ENCODE assay signal across 8 cellular contexts in genomic region chr6:43477235-43478007, GRCh38. TPM values are rescaled to one million over a fixed set of nuclear protein-coding genes. Genes with fewer than 3 reads are reported as not detected.
DNase-seq lines count a peak whose midpoint lies in the region; ATAC-seq, FAIRE-seq and TF ChIP-seq lines count a peak whose summit lies in the region.

TSS of gene TJAP1 (plus strand) at chr6:43477570. CDS start at chr6:43499002, 21,432 bp downstream.

- H3K4me3 ChIP-seq in K562 = peak within 1 kb of the TSS; percentile 80

- no TSS peak for BruUV-seq in K562 (replicated peaks; lab: Mats Ljungman, UMichigan)

- H3K4me1 ChIP-seq in K562 (replicated peaks in 1 of 2; ENCODE audit: control insufficient read depth in 2 of 2, insufficient read depth in 2 of 2, low read length in 2 of 2) = peaks cover 0 to 19% of the 10 kb centered on the region in 2 experiments; a peak in 4 of 5 replicates

- no peak for TF ChIP-seq CTCF in K562 (IDR thresholded peaks at IDR 0.05 in 2 of 3, conservative IDR thresholded peaks at IDR 0.05 in 1 of 3; ENCODE audit: insufficient read depth in 2 of 3, low read depth in 1 of 3, low read length in 3 of 3)

- peak within 1 kb of the TSS; percentile 94 for H2AFZ ChIP-seq in K562 (ENCODE audit: low read depth, low read length)

- no peaks in the 10 kb centered on the region for H3K27me3 ChIP-seq in K562 (ENCODE audit: control insufficient read depth in 2 of 2, insufficient read depth in 2 of 2, low read length in 2 of 2)

- intact Hi-C loops in K562 (cut with micrococcal nuclease) (no loop called here), sciatic nerve (cut with DNase I) (no loop called here)

- CTCF ChIA-PET in K562 (lab: Yijun Ruan, JAX; ENCODE audit: low intra/inter-chr PET ratio) = no interaction called here

- peak within 1 kb of the TSS; percentile 83 to 92 for H3K9ac ChIP-seq in K562 (ENCODE audit: insufficient read depth in 1 of 2, low read depth in 2 of 2, low read length in 2 of 2)

- H3K27ac ChIP-seq in K562 (ENCODE audit: extremely low read depth, low read depth, low read length) = peak within 1 kb of the TSS; percentile 71

- H3K79me2 ChIP-seq in K562 (ENCODE audit: control insufficient read depth, insufficient read depth, low read length) = peaks cover 22% of the 10 kb centered on the region

- no peak for TF ChIP-seq RAD21 in K562 (CRISPR knock-in tag; conservative IDR thresholded peaks at IDR 0.05 in 1 of 2, IDR thresholded peaks at IDR 0.05 in 1 of 2)

- H3K9me1 ChIP-seq in K562 (ENCODE audit: control insufficient read depth, insufficient read depth, low read length) = no peaks in the 10 kb centered on the region

- 1% methylated on average over 26 of the region's 34 CpGs for WGBS in K562 (ENCODE audit: insufficient coverage, low coverage, missing lambda C conversion rate)

- POLR2A ChIA-PET in K562 (lab: Yijun Ruan, JAX) = interaction anchor here (0.6 to 4.9 kb wide), 11 partner anchors 10 to 580 kb away, joined by 3 to 24 read pairs (median 4); partner anchors contain the start of gene LRRC73

- H3K9me3 ChIP-seq in K562 (replicated peaks; ENCODE audit: control insufficient read depth, insufficient read depth, low read depth, low read length) = no peaks in the 10 kb centered on the region

- H3K36me3 ChIP-seq in K562 (ENCODE audit: control insufficient read depth, insufficient read depth, low read length) = 0 out of 3 replicates have a peak, but pooled peaks cover 4% of the 10 kb centered on the region

- TF ChIP-seq POLR2A in GM15510 (IDR thresholded peaks at IDR 0.05; ENCODE audit: borderline replicate concordance, extremely low read depth, insufficient read length) (peak; percentile 93), K562 (conservative IDR thresholded peaks at IDR 0.05) (peak; percentile 95)

- H4K20me1 ChIP-seq in K562 (replicated peaks; ENCODE audit: control insufficient read depth, insufficient read depth, low read length) = 0 out of 2 replicates have a peak, but pooled peaks cover 3% of the 10 kb centered on the region

- ATAC-seq in HG02885 (IDR thresholded peaks at IDR 0.05; ENCODE audit: poor library complexity, unreplicated experiment) (peak; percentile 98), K562 (peak; percentile 99), sciatic nerve (peak; percentile 100), HG03457 (IDR thresholded peaks at IDR 0.05; ENCODE audit: unreplicated experiment) (no peak)

- TF ChIP-seq EP300 in K562 (IDR thresholded peaks at IDR 0.05; ENCODE audit: low read length) = peak; percentile 22; the same call in 1 of the 2 replicates

- in situ Hi-C loops in K562 (cut with MboI) = no loop called here

- H3K4me2 ChIP-seq in K562 (ENCODE audit: insufficient read depth, low read length) = peak within 1 kb of the TSS; percentile 93

- DNase-seq in NCI-H2081 treated with DMSO at 0.1 percent for 48 hours (lab: John Stamatoyannopoulos, UW) = peak; percentile 53
- DNase-seq in K562 (ENCODE audit: extremely low read depth in 1 of 4, low spot score in 3 of 4) = peak; percentile 95 to 98 (median 96)
- peak; percentile 67 for DNase-seq in iPS DF 19.7 (ENCODE audit: low read depth, low spot score)
- peak; percentile 97 for DNase-seq in sciatic nerve (ENCODE audit: low spot score)

- FAIRE-seq in TTC549 (lab: Jason Lieb, UNC) (peak; percentile 17), K562 (lab: Jason Lieb, UNC) (peak; percentile 88)

TF ChIP-seq in K562, 482 proteins besides CTCF, POLR2A, EP300 and RAD21 (continues in another document):
- TF ChIP-seq ZNF398 (CRISPR knock-in tag; IDR thresholded peaks at IDR 0.05) = no peak
- peak; percentile 51 to 58; a peak in 3 of 4 replicates for TF ChIP-seq NRF1 (conservative IDR thresholded peaks at IDR 0.05 in 1 of 2, IDR thresholded peaks at IDR 0.05 in 1 of 2)
- TF ChIP-seq HDGF (IDR thresholded peaks at IDR 0.05) = no peak
- TF ChIP-seq GABPA (tag; conservative IDR thresholded peaks at IDR 0.05; ENCODE audit: low read depth) = no peak
- no peak for TF ChIP-seq ZNF589 (CRISPR knock-in tag; IDR thresholded peaks at IDR 0.05; ENCODE audit: low read depth)
- peak; percentile 93 for TF ChIP-seq C11orf30 (IDR thresholded peaks at IDR 0.05; ENCODE audit: low read depth)
- TF ChIP-seq EHMT2 (IDR thresholded peaks at IDR 0.05) = no peak
- no peak for TF ChIP-seq KLF13 (tag; IDR thresholded peaks at IDR 0.05; ENCODE audit: borderline replicate concordance, low read depth)
- TF ChIP-seq NEUROD1 (IDR thresholded peaks at IDR 0.05; ENCODE audit: borderline replicate concordance, low read depth, low read length, partially characterized antibody) = no peak
- peak; percentile 14; the same call in 1 of the 2 replicates for TF ChIP-seq ZNF263 (CRISPR knock-in tag; IDR thresholded peaks at IDR 0.05; ENCODE audit: borderline replicate concordance)
- TF ChIP-seq ZBTB9 (CRISPR knock-in tag; IDR thresholded peaks at IDR 0.05) = no peak
- no peak for TF ChIP-seq ZSCAN29 (IDR thresholded peaks at IDR 0.05)
- TF ChIP-seq SAP30 (IDR thresholded peaks at IDR 0.05; ENCODE audit: borderline replicate concordance, insufficient read depth, low read depth, low read length, poor library complexity, severe bottlenecking) = peak; percentile 49
- no peak for TF ChIP-seq PTTG1 (tag; IDR thresholded peaks at IDR 0.05; ENCODE audit: low read depth)
- no peak for TF ChIP-seq NFIX (CRISPR knock-in tag; IDR thresholded peaks at IDR 0.05; ENCODE audit: low read depth)
- TF ChIP-seq BDP1 (IDR thresholded peaks at IDR 0.05; ENCODE audit: insufficient read depth, insufficient read length) = no peak
- no peak for TF ChIP-seq RUNX1 (IDR thresholded peaks at IDR 0.05; ENCODE audit: low read depth)
- TF ChIP-seq GATA2 (CRISPR knock-in tag; IDR thresholded peaks at IDR 0.05) = no peak
- TF ChIP-seq TEAD1 (CRISPR knock-in tag; IDR thresholded peaks at IDR 0.05) = no peak
- TF ChIP-seq SMARCE1 (IDR thresholded peaks at IDR 0.05) = no peak
- TF ChIP-seq ILK (tag; IDR thresholded peaks at IDR 0.05; ENCODE audit: borderline replicate concordance, low read depth) = no peak
- no peak for TF ChIP-seq ZBTB8A (IDR thresholded peaks at IDR 0.05; ENCODE audit: partially characterized antibody)
- no peak for TF ChIP-seq XRCC4 (IDR thresholded peaks at IDR 0.05; ENCODE audit: extremely low read depth, insufficient read depth, insufficient read length)
- peak; percentile 74 for TF ChIP-seq EP400 (IDR thresholded peaks at IDR 0.05)
- TF ChIP-seq ZNF12 (CRISPR knock-in tag; IDR thresholded peaks at IDR 0.05) = no peak
- no peak for TF ChIP-seq KLF1 (tag; IDR thresholded peaks at IDR 0.05)
- TF ChIP-seq TAF9B (IDR thresholded peaks at IDR 0.05; ENCODE audit: partially characterized antibody) = peak; percentile 97
- no peak for TF ChIP-seq GTF2F1 (IDR thresholded peaks at IDR 0.05; ENCODE audit: low read depth, low read length)

RNA-seq across cellular contexts. Expression of gene TJAP1, which starts in this region (rescaled TPM):
- total RNA-seq in K562 (2011; cell fraction: chromatin; rRNA removed; ENCODE audit: low replicate concordance) = 43.2 and 99.7 TPM in 2 replicates
- total RNA-seq in K562 (2011; cell fraction: nucleolus; rRNA removed) = 41.3 and 52.0 TPM in 2 replicates
- total RNA-seq in K562 (2011; cell fraction: nucleoplasm; rRNA removed) = 55.1 and 68.1 TPM in 2 replicates
- 17.0 and 23.1 TPM in 2 replicates for total RNA-seq in K562 (2014; rRNA removed)
- 7.2 TPM in 2 replicates for total RNA-seq in K562 (2014; rRNA removed; fragmentation: Illumina TruSeq; extraction: Trizol)
- 11.1 and 11.2 TPM in 2 replicates for total RNA-seq in K562 (2015; rRNA removed; fragmentation: Illumina TruSeq; extraction: Trizol)
- total RNA-seq in K562 (2021) = 25.4 and 35.8 TPM in 2 replicates
- polyA plus RNA-seq in K562 (2011; rRNA removed) = 16.2 and 25.3 TPM in 2 replicates
- 16.2 and 19.2 TPM in 2 replicates for polyA plus RNA-seq in K562 (2011; cell fraction: cytosol; rRNA removed)
- 92.6 and 107 TPM in 2 replicates for polyA plus RNA-seq in K562 (2011; cell fraction: nucleus; rRNA removed)
- polyA plus RNA-seq in K562 (2012) = 19.6 and 33.5 TPM in 2 replicates
- 17.0 and 21.3 TPM in 2 replicates for polyA plus RNA-seq in K562 (2014; fragmentation: Illumina TruSeq; extraction: Trizol)
- polyA plus RNA-seq in K562 (2014; fragmentation: Nextera tagmentation; extraction: Ambion mirVana) = under 1 TPM; 0.06 to 0.29 TPM
- 24.2 and 31.1 TPM in 2 replicates for polyA plus RNA-seq in K562 (2014; rRNA removed)
- 11.2 and 14.6 TPM in 2 replicates for polyA minus RNA-seq in K562 (2011; rRNA and poly(A)+ RNA removed)
- polyA minus RNA-seq in K562 (2011; cell fraction: cytosol; rRNA and poly(A)+ RNA removed) = 8.1 and 9.8 TPM in 2 replicates
- polyA minus RNA-seq in K562 (2011; cell fraction: nucleus; rRNA and poly(A)+ RNA removed) = 16.6 and 17.1 TPM in 2 replicates
- 36.9 TPM for total RNA-seq in sciatic nerve
